6 cellular contexts compared by ENCODE assay signal in the genomic region with DNA sequence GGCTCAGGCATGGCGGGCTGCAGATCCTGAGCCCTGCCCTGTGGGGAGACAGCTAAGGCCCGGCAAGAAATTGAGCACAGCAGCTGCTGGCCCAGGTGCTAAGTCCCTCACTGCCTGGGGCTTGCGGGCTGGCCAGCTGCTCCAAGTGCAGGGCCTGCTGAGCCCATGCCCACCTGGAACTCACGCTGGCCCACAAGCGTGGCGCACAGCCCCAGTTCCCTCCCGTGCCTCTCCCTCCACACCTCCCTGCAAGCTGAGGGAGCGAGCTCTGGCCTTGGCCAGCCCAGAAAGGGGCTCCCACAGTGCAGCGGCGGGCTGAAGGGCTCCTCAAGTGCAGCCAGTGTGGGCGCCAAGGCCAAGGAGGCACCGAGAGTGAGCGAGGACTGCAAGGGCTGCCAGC. TPM values are rescaled to one million over a fixed set of nuclear protein-coding genes. Genes with fewer than 3 reads are reported as not detected.
"Had no signal": no experiment of that assay in that cellular context is flagged by ENCODE, and none has a peak within 500 bp of the region (broad histone marks: within the 10 kb centered on the region; RNA-seq: fewer than 3 reads in every experiment).

No MANE protein-coding gene starts in this region.

RNA-seq across cellular contexts. Expression of a gene that starts 57.1 kb away (rescaled TPM):
- total RNA-seq: activated naive CD4-positive, alpha-beta T cell treated with anti-CD3 and anti-CD28 coated beads, Interleukin-2, amount 50 U/mL, for 72 hours; activated naive CD8-positive, alpha-beta T cell treated with anti-CD3 and anti-CD28 coated beads for 36 hours; activated naive CD8-positive, alpha-beta T cell treated with anti-CD3 and anti-CD28 coated beads, Interleukin-2, amount 10 ng/mL, durations not matched to agents 7 days and 5 days; activated T-helper 1 cell treated with anti-CD3 and anti-CD28 coated beads, Interleukin-12 subunit alpha, Interleukin-12 subunit beta, Interleukin-2, Interleukin-4 antibody, amounts not matched to agents 30 ng/mL and 10 ng/mL and 1 ng/mL, durations not matched to agents 14 hours and 24 hours and 36 hours; activated T-helper 17 cell treated with anti-CD3 and anti-CD28 coated beads, Interleukin-2, amount 50 U/mL, for 72 hours; activated T-helper 2 cell treated with anti-CD3 and anti-CD28 coated beads, Interferon-gamma antibody, Interleukin-2, Interleukin-4, amounts not matched to agents 10 μg/mL and 5 μg/mL and 100 μg/mL, durations not matched to agents 14 hours and 24 hours and 36 hours had no signal
